In genomic region chr20:11791316-11792228, GRCh38 we compare ENCODE assay signal across 21 cellular contexts.
DNase-seq lines count a peak whose midpoint lies in the region; FAIRE-seq and TF ChIP-seq lines count a peak whose summit lies in the region.
"Had no signal": no experiment of that assay in that cellular context is flagged by ENCODE, and none has a peak within 500 bp of the region (broad histone marks: within the 10 kb centered on the region; RNA-seq: fewer than 3 reads in every experiment).

No MANE protein-coding gene starts in this region.

- FAIRE-seq in urothelium cell line (lab: Jason Lieb, UNC) = no peak

- no peak overlapping the region for H3K4me3 ChIP-seq in suprapubic skin
- H3K4me3 ChIP-seq: adrenal gland, esophagus muscularis mucosa, mucosa of descending colon had no signal

- no peak for TF ChIP-seq POLR2A in suprapubic skin (IDR thresholded peaks at IDR 0.05)

- peak; percentile 35 for DNase-seq in NCI-H748 (lab: John Stamatoyannopoulos, UW; ENCODE audit: unreplicated experiment)
- no peak for DNase-seq in NCI-H748 treated with DMSO at 0.1 percent for 48 hours (lab: John Stamatoyannopoulos, UW)
- peak; percentile 21 for DNase-seq in RWPE1 (ENCODE audit: low spot score)
- DNase-seq in islet precursor cell = peak; percentile 97
- DNase-seq in urothelium cell line (ENCODE audit: low spot score) = peak; percentile 53
- DNase-seq in suprapubic skin (ENCODE audit: low spot score in 2 of 2) = no peak
- DNase-seq in activated CD4-positive, alpha-beta T cell treated with anti-CD3 and anti-CD28 coated beads for 1 hour = no peak
- no peak for DNase-seq in stimulated activated CD4-positive, alpha-beta T cell treated with anti-CD3 and anti-CD28 coated beads, Interleukin-2, amount 100 ng/mL, for 24 hours
- DNase-seq: activated gamma-delta T cell treated with Interleukin-2 at 50 U/mL for 16 hours, adrenal gland, dermis blood vessel endothelial cell, GF-D8, KBM-7, mucosa of descending colon, NCI-H2029 treated with DMSO at 0.1 percent for 48 hours, retina, SHP77, T-helper 1 cell had no signal

- POLR2A ChIA-PET in RWPE1 (lab: Yijun Ruan, JAX; ENCODE audit: low non-redundant PET) = no interaction called here

- TF ChIP-seq CTCF in RWPE1 (conservative IDR thresholded peaks at IDR 0.05; ENCODE audit: low read depth) = no peak
- no peak for TF ChIP-seq CTCF in suprapubic skin (IDR thresholded peaks at IDR 0.05)

- H3K36me3 ChIP-seq in suprapubic skin = no peaks in the 10 kb centered on the region
- H3K36me3 ChIP-seq: adrenal gland, esophagus muscularis mucosa, neutrophil had no signal

- TF ChIP-seq EP300 in suprapubic skin (IDR thresholded peaks at IDR 0.05) = no peak

- CTCF ChIA-PET in RWPE1 (lab: Yijun Ruan, JAX) = no interaction called here

- no peaks in the 10 kb centered on the region for H3K4me1 ChIP-seq in suprapubic skin
- H3K4me1 ChIP-seq: esophagus muscularis mucosa had no signal

- H3K27me3 ChIP-seq in suprapubic skin = no peaks in the 10 kb centered on the region
- H3K27me3 ChIP-seq: adrenal gland, esophagus muscularis mucosa, neutrophil had no signal

- H3K27ac ChIP-seq in RWPE1 = no peak overlapping the region
- no peak overlapping the region for H3K27ac ChIP-seq in suprapubic skin
- H3K27ac ChIP-seq: 22Rv1, adrenal gland, esophagus muscularis mucosa, neutrophil had no signal

- no peaks in the 10 kb centered on the region for H3K9me3 ChIP-seq in suprapubic skin
- H3K9me3 ChIP-seq: adrenal gland, esophagus muscularis mucosa, mucosa of descending colon, neutrophil had no signal

- WGBS in suprapubic skin = 88% methylated on average over 10 of the region's 10 CpGs

Comparison
In these comparisons a context has a peak if more than half of its experiments do, and no peak if none do; other contexts are left out.
1. DNase-seq: peak in NCI-H748 (single experiment), RWPE1 (single experiment), islet precursor cell (single experiment) and urothelium cell line (single experiment); none in NCI-H748 treated with DMSO at 0.1 percent for 48 hours (single experiment), suprapubic skin (0 of 2), activated CD4-positive, alpha-beta T cell treated with anti-CD3 and anti-CD28 coated beads for 1 hour (single experiment) and stimulated activated CD4-positive, alpha-beta T cell treated with anti-CD3 and anti-CD28 coated beads, Interleukin-2, amount 100 ng/mL, for 24 hours (0 of 2).